In genomic region chr3:73037369-73037699, GRCh38 we compare ENCODE assay signal across 11 cellular contexts. TPM values are rescaled to one million over a fixed set of nuclear protein-coding genes. Genes with fewer than 3 reads are reported as not detected.
DNase-seq lines count a peak whose midpoint lies in the region; ATAC-seq and TF ChIP-seq lines count a peak whose summit lies in the region.
"Had no signal": no experiment of that assay in that cellular context is flagged by ENCODE, and none has a peak within 500 bp of the region (broad histone marks: within the 10 kb centered on the region; RNA-seq: fewer than 3 reads in every experiment).

No MANE protein-coding gene starts in this region.

- ATAC-seq in activated T-cell treated with anti-CD3 and anti-CD28 coated beads, Interleukin-2, amount 50 U/mL, for 72 hours (replicated peaks in 1 of 2), result no peak
- no peak for ATAC-seq in activated T-cell treated with anti-CD3 and anti-CD28 coated beads, Interleukin-2, amount 50 U/mL, for 4 hours
- peak in 3 of 4 donors; percentile 20 to 47 (median 32) for ATAC-seq in psoas muscle

- H3K4me3 ChIP-seq in SJSA1, result no peak overlapping the region
- no peak overlapping the region for H3K4me3 ChIP-seq in psoas muscle
- H3K4me3 ChIP-seq: adrenal gland had no signal

- H3K36me3 ChIP-seq in SJSA1 (peaks cover 18% of the 10 kb centered on the region), psoas muscle (ENCODE audit: insufficient read depth in 1 of 2, low read depth in 1 of 2) (no peaks in the 10 kb centered on the region)
- H3K36me3 ChIP-seq: adrenal gland had no signal

- peaks cover 93% of the 10 kb centered on the region for H3K4me1 Mint-ChIP-seq in activated T-cell treated with anti-CD3 and anti-CD28 coated beads, Interleukin-2, amount 50 U/mL, for 72 hours (ENCODE audit: low read depth)
- peaks cover 91% of the 10 kb centered on the region for H3K4me1 Mint-ChIP-seq in activated T-cell treated with anti-CD3 and anti-CD28 coated beads, Interleukin-2, amount 50 U/mL, for 4 hours (ENCODE audit: low read depth)

- no peaks in the 10 kb centered on the region for H3K27me3 Mint-ChIP-seq in activated T-cell treated with anti-CD3 and anti-CD28 coated beads, Interleukin-2, amount 50 U/mL, for 72 hours (ENCODE audit: low read depth)
- no peaks in the 10 kb centered on the region for H3K27me3 Mint-ChIP-seq in activated T-cell treated with anti-CD3 and anti-CD28 coated beads, Interleukin-2, amount 50 U/mL, for 4 hours (ENCODE audit: low read depth)

- H3K27ac Mint-ChIP-seq in activated T-cell treated with anti-CD3 and anti-CD28 coated beads, Interleukin-2, amount 50 U/mL, for 72 hours, result peak overlapping the region; percentile 60

- no peaks in the 10 kb centered on the region for H3K27me3 ChIP-seq in SJSA1 (replicated peaks)
- no peaks in the 10 kb centered on the region for H3K27me3 ChIP-seq in psoas muscle (ENCODE audit: insufficient read depth in 3 of 3, low read length in 2 of 3)
- H3K27me3 ChIP-seq: adrenal gland had no signal

- H3K4me3 Mint-ChIP-seq in activated T-cell treated with anti-CD3 and anti-CD28 coated beads, Interleukin-2, amount 50 U/mL, for 72 hours, result peak overlapping the region in 1 of 2 donors; percentile 26
- H3K4me3 Mint-ChIP-seq in activated T-cell treated with anti-CD3 and anti-CD28 coated beads, Interleukin-2, amount 50 U/mL, for 4 hours, result no peak overlapping the region
- H3K4me3 Mint-ChIP-seq: stimulated activated effector memory CD8-positive, alpha-beta T cell treated with anti-CD3 and anti-CD28 coated beads, Interleukin-12 subunit alpha, Interleukin-12 subunit beta, amount 100 ng/mL, for 72 hours had no signal

- H3K9me3 Mint-ChIP-seq in activated T-cell treated with anti-CD3 and anti-CD28 coated beads, Interleukin-2, amount 50 U/mL, for 72 hours, result no peaks in the 10 kb centered on the region
- H3K9me3 Mint-ChIP-seq in activated T-cell treated with anti-CD3 and anti-CD28 coated beads, Interleukin-2, amount 50 U/mL, for 4 hours, result no peaks in the 10 kb centered on the region
- H3K9me3 Mint-ChIP-seq: stimulated activated effector memory CD8-positive, alpha-beta T cell treated with anti-CD3 and anti-CD28 coated beads, Interleukin-12 subunit alpha, Interleukin-12 subunit beta, amount 100 ng/mL, for 72 hours had no signal

- DNase-seq in activated T-cell treated with anti-CD3 and anti-CD28 coated beads, Interleukin-2, amount 50 U/mL, for 72 hours, result no peak
- no peak for DNase-seq in activated T-cell treated with anti-CD3 and anti-CD28 coated beads, Interleukin-2, amount 50 U/mL, for 4 hours
- DNase-seq in SJSA1 (ENCODE audit: low read depth in 1 of 2, low spot score in 2 of 2) (peak in 1 of 2 experiments; percentile 43), fibroblast of peridontal ligament (ENCODE audit: extremely low read depth) (peak; percentile 45), psoas muscle (no peak), SHP77 (lab: John Stamatoyannopoulos, UW) (no peak), NCI-H2227 treated with DMSO at 0.1 percent for 48 hours (lab: John Stamatoyannopoulos, UW) (no peak)
- no peak for DNase-seq in stimulated activated CD4-positive, alpha-beta T cell treated with anti-CD3 and anti-CD28 coated beads, Interleukin-2, amount 100 ng/mL, for 24 hours
- DNase-seq: adrenal gland, NCI-H524 had no signal

- H3K27ac ChIP-seq in SJSA1 (peak overlapping the region; percentile 41), psoas muscle (peak overlapping the region; percentile 1)

- no peak for TF ChIP-seq CTCF in psoas muscle (IDR thresholded peaks at IDR 0.05)

- peaks cover 7 to 15% of the 10 kb centered on the region in 2 donors for H3K36me3 Mint-ChIP-seq in activated T-cell treated with anti-CD3 and anti-CD28 coated beads, Interleukin-2, amount 50 U/mL, for 72 hours (ENCODE audit: insufficient read depth in 2 of 2)
- H3K36me3 Mint-ChIP-seq in activated T-cell treated with anti-CD3 and anti-CD28 coated beads, Interleukin-2, amount 50 U/mL, for 4 hours (ENCODE audit: insufficient read depth), result peaks cover 22% of the 10 kb centered on the region

- H3K9me3 ChIP-seq in SJSA1 (replicated peaks) (no peaks in the 10 kb centered on the region), psoas muscle (no peaks in the 10 kb centered on the region)
- H3K9me3 ChIP-seq: adrenal gland had no signal

- H3K4me1 ChIP-seq in SJSA1 (replicated peaks) (peaks cover 30% of the 10 kb centered on the region), psoas muscle (peaks cover 70% of the 10 kb centered on the region)

- intact Hi-C loops in psoas muscle (cut with DNase I), result no loop called here

RNA-seq across cellular contexts. Expression of gene EBLN2, which starts 24.1 kb away (rescaled TPM):
- 1 to 10 TPM; 7.0 to 7.4 TPM for total RNA-seq in activated T-cell treated with anti-CD3 and anti-CD28 coated beads, Interleukin-2, amount 50 U/mL, for 72 hours
- 1 to 10 TPM; 3.2 to 4.7 (median 4.3) TPM for total RNA-seq in activated T-cell treated with anti-CD3 and anti-CD28 coated beads, Interleukin-2, amount 50 U/mL, for 4 hours
- 1.1 and 2.1 TPM in 2 replicates for total RNA-seq in SJSA1 (2014; rRNA removed; shearing (Covaris generic))
- total RNA-seq in psoas muscle, result 1 to 10 TPM in 2 of 4 donors, under 1 TPM in 2; 0.54 to 1.4 (median 0.89) TPM
- polyA plus RNA-seq in psoas muscle, result under 1 TPM; 0.08 to 0.38 (median 0.22) TPM

RNA-seq across cellular contexts. Expression of gene PPP4R2, which starts 40.7 kb away (rescaled TPM):
- 100 to 1,000 TPM in 1 of 2 donors, 10 to 100 TPM in 1; 99.5 to 101 TPM for total RNA-seq in activated T-cell treated with anti-CD3 and anti-CD28 coated beads, Interleukin-2, amount 50 U/mL, for 72 hours
- 100 to 1,000 TPM; 108 to 119 (median 119) TPM for total RNA-seq in activated T-cell treated with anti-CD3 and anti-CD28 coated beads, Interleukin-2, amount 50 U/mL, for 4 hours
- total RNA-seq in SJSA1 (2014; rRNA removed; shearing (Covaris generic)), result 51.9 and 53.7 TPM in 2 replicates
- total RNA-seq in psoas muscle, result 10 to 100 TPM; 51.2 to 94.1 (median 62.1) TPM
- polyA plus RNA-seq in psoas muscle, result 10 to 100 TPM; 15.1 to 49.8 (median 20.5) TPM

Comparison
In these comparisons a context has a peak if more than half of its experiments do, and no peak if none do; other contexts are left out.
1. ATAC-seq: peak in psoas muscle (3 of 4); none in activated T-cell treated with anti-CD3 and anti-CD28 coated beads, Interleukin-2, amount 50 U/mL, for 72 hours (0 of 2) and activated T-cell treated with anti-CD3 and anti-CD28 coated beads, Interleukin-2, amount 50 U/mL, for 4 hours (0 of 2).